Comparison of ENCODE assay signal across 8 cellular contexts in the genomic region with DNA sequence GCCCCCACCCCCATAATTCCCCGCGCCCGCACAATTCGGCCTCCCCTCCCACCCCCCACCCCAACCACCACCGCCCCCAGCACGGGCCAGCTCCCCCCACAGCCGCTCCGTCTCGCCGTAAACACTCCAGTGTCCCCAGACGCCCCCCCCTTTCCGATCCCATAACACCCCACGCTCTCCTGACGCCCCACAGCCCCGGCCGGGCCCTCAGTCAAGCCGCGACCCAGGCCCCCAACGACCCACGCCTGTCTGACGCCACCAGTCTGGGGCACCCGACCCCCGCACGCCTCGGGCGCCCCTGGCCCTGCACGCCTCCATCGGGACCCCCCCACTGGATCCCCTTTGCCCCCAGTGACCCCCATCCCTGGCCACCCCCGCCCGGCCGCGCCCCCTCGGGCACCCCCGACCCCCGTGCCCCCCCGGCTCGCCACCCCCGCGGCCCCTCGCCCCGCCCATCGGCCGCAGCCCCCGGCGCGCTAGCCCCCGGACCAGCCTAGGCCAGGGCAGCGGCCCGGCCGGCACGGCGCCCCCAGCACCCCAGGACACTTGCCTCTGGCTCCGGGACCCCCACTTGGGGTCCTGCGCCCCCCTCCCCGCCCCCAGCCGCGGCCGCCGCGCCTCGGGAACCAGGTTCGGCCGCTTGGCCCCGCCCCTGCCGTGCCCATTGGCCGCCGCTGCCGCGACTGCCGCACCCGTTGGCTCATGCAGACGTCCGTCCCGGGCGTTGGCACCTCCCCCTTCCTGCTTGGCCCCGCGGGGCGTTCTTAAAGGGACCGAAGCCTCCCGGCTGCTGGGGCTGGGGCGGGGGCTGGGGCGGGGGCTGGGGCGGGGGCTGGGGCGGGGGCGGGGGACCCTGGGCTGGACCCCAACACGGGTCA. TPM values are rescaled to one million over a fixed set of nuclear protein-coding genes. Genes with fewer than 3 reads are reported as not detected.
DNase-seq lines count a peak whose midpoint lies in the region; ATAC-seq and TF ChIP-seq lines count a peak whose summit lies in the region.

A gene (minus strand): TSS at position 638 of the 878 bp plus-strand sequence. CDS start 1,603 bp downstream, outside the sequence.

- DNase-seq in COR-L47 (lab: John Stamatoyannopoulos, UW) (peak; percentile 85), HuH-7.5 (ENCODE audit: low spot score) (peak; percentile 98), OCI-M2 (lab: John Stamatoyannopoulos, UW; ENCODE audit: unreplicated experiment) (peak; percentile 63), activated T-cell treated with anti-CD3 and anti-CD28 coated beads for 4 hours (peak; percentile 93), epithelial cell of esophagus (ENCODE audit: low read depth) (peak; percentile 89), mucosa of descending colon (peak; percentile 96 to 97 (median 96))
- DNase-seq in stimulated activated CD8-positive, alpha-beta memory T cell treated with anti-CD3 and anti-CD28 coated beads, Interleukin-2, amount 100 ng/mL, for 48 hours (ENCODE audit: low read depth in 2 of 2), result peak; percentile 92 to 95

- H3K4me1 ChIP-seq in mucosa of descending colon (ENCODE audit: low read depth), result peaks cover 11% of the 10 kb centered on the region

- no peaks in the 10 kb centered on the region for H3K36me3 ChIP-seq in mucosa of descending colon (ENCODE audit: low read depth)

- ATAC-seq in GM21515 (IDR thresholded peaks at IDR 0.05; ENCODE audit: unreplicated experiment) (peak; percentile 89), mucosa of descending colon (peak; percentile 99)

- no peaks in the 10 kb centered on the region for H3K9me3 ChIP-seq in mucosa of descending colon

- H3K4me3 ChIP-seq in epithelial cell of esophagus (ENCODE audit: low read length) (peak within 1 kb of the TSS; percentile 69), mucosa of descending colon (peak within 1 kb of the TSS; percentile 63)

- no peak for TF ChIP-seq CTCF in epithelial cell of esophagus (IDR thresholded peaks at IDR 0.05; ENCODE audit: insufficient read depth, low read depth, low read length, missing control alignments)
- no peak for TF ChIP-seq CTCF in mucosa of descending colon (IDR thresholded peaks at IDR 0.05)

- intact Hi-C loops in mucosa of descending colon (cut with DNase I, micrococcal nuclease), result no loop called here

RNA-seq across cellular contexts. Expression of the gene that starts here (rescaled TPM):
- 100 to 1,000 TPM; 152 to 256 (median 162) TPM for total RNA-seq in mucosa of descending colon

Comparison
In these comparisons a context has a peak if more than half of its experiments do, and no peak if none do; other contexts are left out.
1. Peak in every context shown above with its lines: DNase-seq, ATAC-seq and H3K4me3 ChIP-seq.